In genomic region chr22:35995772-35996171, GRCh38 we compare ENCODE assay signal across 8 cellular contexts. TPM values are rescaled to one million over a fixed set of nuclear protein-coding genes. Genes with fewer than 3 reads are reported as not detected.
DNase-seq lines count a peak whose midpoint lies in the region; ATAC-seq and TF ChIP-seq lines count a peak whose summit lies in the region.
"Had no signal": no experiment of that assay in that cellular context is flagged by ENCODE, and none has a peak within 500 bp of the region (broad histone marks: within the 10 kb centered on the region; RNA-seq: fewer than 3 reads in every experiment).

No MANE protein-coding gene starts in this region.

- intact Hi-C loops in PC-3 (cut with micrococcal nuclease) = no loop called here
- intact Hi-C loops in mucosa of descending colon (cut with DNase I, micrococcal nuclease) = no loop called here

- H3K79me2 ChIP-seq in PC-3 (ENCODE audit: low read length) = peaks cover 48% of the 10 kb centered on the region

- no peak for TF ChIP-seq CTCF in PC-3 (conservative IDR thresholded peaks at IDR 0.05; ENCODE audit: low read depth, low read length)
- no peak for TF ChIP-seq CTCF in mucosa of descending colon (IDR thresholded peaks at IDR 0.05)

- no peaks in the 10 kb centered on the region for H3K9me2 ChIP-seq in PC-3 (replicated peaks; ENCODE audit: low read length)

- H3K27ac ChIP-seq in PC-3 (ENCODE audit: low read length) (no peak overlapping the region), esophagus (ENCODE audit: low read depth in 2 of 2, low read length in 1 of 2) (peak overlapping the region; percentile 29 to 65), urinary bladder (ENCODE audit: low read depth) (peak overlapping the region; percentile 59)

- ATAC-seq in PC-3 (peak; percentile 50; the same call in 1 of the 2 replicates), mucosa of descending colon (peak; percentile 55), GM18870 (IDR thresholded peaks at IDR 0.05; ENCODE audit: unreplicated experiment) (no peak)

- POLR2A ChIA-PET in PC-3 (lab: Charles Lee; ENCODE audit: unreplicated experiment) = no interaction called here

- no TSS peak for BruUV-seq in PC-3 (replicated peaks; lab: Mats Ljungman, UMichigan)

- no peak overlapping the region for H2AFZ ChIP-seq in PC-3 (ENCODE audit: low read length)

- no peak overlapping the region for H3K4me2 ChIP-seq in PC-3 (ENCODE audit: low read length)

- DNase-seq in PC-3 = peak; percentile 37
- DNase-seq in mucosa of descending colon = peak in 2 of 3 donors; percentile 39 to 71
- DNase-seq in NCI-H510A (lab: John Stamatoyannopoulos, UW) = no peak
- DNase-seq in NCI-H1436 (lab: John Stamatoyannopoulos, UW) = no peak
- DNase-seq: activated T-cell treated with anti-CD3 and anti-CD28 coated beads, Interleukin-2, amount 50 U/mL, for 24 hours had no signal

- no peak overlapping the region for H3K9ac ChIP-seq in PC-3 (ENCODE audit: low read length)

- no peak overlapping the region for H3K4me3 ChIP-seq in PC-3 (ENCODE audit: low read length)
- no peak overlapping the region for H3K4me3 ChIP-seq in esophagus (ENCODE audit: low read depth in 1 of 2, low read length in 2 of 2)
- H3K4me3 ChIP-seq in mucosa of descending colon = no peak overlapping the region
- no peak overlapping the region for H3K4me3 ChIP-seq in urinary bladder (ENCODE audit: low read depth, low read length)

- H4K20me1 ChIP-seq in PC-3 (ENCODE audit: low read length) = no peaks in the 10 kb centered on the region

- CTCF ChIA-PET in PC-3 (lab: Charles Lee) = no interaction called here

- H3K36me3 ChIP-seq in PC-3 (ENCODE audit: low read depth, low read length) (no peaks in the 10 kb centered on the region), esophagus (ENCODE audit: control insufficient read depth in 2 of 2, insufficient read depth in 2 of 2, low read length in 1 of 2) (no peaks in the 10 kb centered on the region), mucosa of descending colon (ENCODE audit: low read depth) (no peaks in the 10 kb centered on the region), urinary bladder (ENCODE audit: insufficient read depth) (no peaks in the 10 kb centered on the region)

- WGBS in esophagus, 2 donors = 20 to 42% methylated on average over 2 of the region's 2 CpGs
- 14% methylated on average over 2 of the region's 2 CpGs for WGBS in urinary bladder

- H3K27me3 ChIP-seq in PC-3 (ENCODE audit: low read length) = no peaks in the 10 kb centered on the region
- H3K27me3 ChIP-seq in esophagus (ENCODE audit: control insufficient read depth in 1 of 2, insufficient read depth in 2 of 2, low read length in 2 of 2) = no peaks in the 10 kb centered on the region

- no peaks in the 10 kb centered on the region for H3F3A ChIP-seq in PC-3 (ENCODE audit: low read length, unreplicated experiment)

- H3K9me3 ChIP-seq in PC-3 (ENCODE audit: low read length) (no peaks in the 10 kb centered on the region), esophagus (ENCODE audit: control insufficient read depth in 2 of 2, insufficient read depth in 1 of 2, low read depth in 1 of 2, low read length in 1 of 2) (no peaks in the 10 kb centered on the region), mucosa of descending colon (no peaks in the 10 kb centered on the region)

- H3K4me1 ChIP-seq in PC-3 (ENCODE audit: insufficient read depth, low read length) (no peaks in the 10 kb centered on the region), esophagus (ENCODE audit: control insufficient read depth in 2 of 2, insufficient read depth in 2 of 2, low read length in 1 of 2) (no peaks in the 10 kb centered on the region), mucosa of descending colon (ENCODE audit: low read depth) (no peaks in the 10 kb centered on the region), urinary bladder (ENCODE audit: insufficient read depth) (no peaks in the 10 kb centered on the region)

RNA-seq across cellular contexts. Expression of gene RBFOX2, which starts 32.9 kb away (rescaled TPM):
- 75.1 and 82.5 TPM in 2 replicates for total RNA-seq in PC-3 (2014; rRNA removed)
- 10 to 100 TPM; 22.6 to 31.1 TPM for polyA plus RNA-seq in esophagus
- 100 to 1,000 TPM in 1 of 3 donors, 10 to 100 TPM in 2; 46.0 to 141 (median 46.2) TPM for total RNA-seq in mucosa of descending colon
- total RNA-seq in urinary bladder = 278 TPM
- 86.5 TPM for polyA plus RNA-seq in urinary bladder

Comparison
In these comparisons a context has a peak if more than half of its experiments do, and no peak if none do; other contexts are left out.
1. DNase-seq: peak in PC-3 (single experiment) and mucosa of descending colon (2 of 3); none in NCI-H510A (single experiment) and NCI-H1436 (single experiment).